Comparison of ENCODE assay signal across 10 cellular contexts in the genomic region with DNA sequence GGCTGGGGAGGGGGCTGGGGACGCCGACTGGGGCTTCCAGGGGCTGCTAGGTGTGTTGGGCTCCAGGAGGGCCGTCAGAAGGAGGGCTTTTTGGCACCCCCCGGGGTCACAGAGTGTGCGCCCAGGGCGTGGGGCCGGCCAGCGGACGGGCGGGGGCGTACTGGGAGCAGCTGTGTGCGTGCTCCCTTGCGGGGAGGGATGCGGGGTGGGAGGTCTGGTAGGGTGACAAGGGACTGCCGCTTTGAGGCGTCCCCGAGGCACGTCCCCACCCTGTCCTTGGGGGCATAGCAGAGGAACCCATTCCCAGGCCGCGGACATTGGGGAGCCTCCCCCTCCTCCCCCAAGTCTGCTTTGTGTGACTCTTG.
A peak's percentile ranks its signal among the peaks of the same experiment; 100 is the strongest.
DNase-seq lines count a peak whose midpoint lies in the region; ATAC-seq and TF ChIP-seq lines count a peak whose summit lies in the region.
"Had no signal": no experiment of that assay in that cellular context is flagged by ENCODE, and none has a peak within 500 bp of the region (broad histone marks: within the 10 kb centered on the region; RNA-seq: fewer than 3 reads in every experiment).

No MANE protein-coding gene starts in this region.

- TF ChIP-seq CTCF in nephron (IDR thresholded peaks at IDR 0.05; ENCODE audit: unreplicated experiment in 3 of 3) (no peak), GM10248 (IDR thresholded peaks at IDR 0.05; ENCODE audit: control extremely low read depth, extremely low read depth, low read depth, missing control alignments) (no peak)

- no peak for DNase-seq in stimulated activated naive CD8-positive, alpha-beta T cell treated with anti-CD3 and anti-CD28 coated beads, Interleukin-15, amount 100 ng/mL, for 72 hours
- no peak for DNase-seq in stimulated activated naive CD8-positive, alpha-beta T cell treated with anti-CD3 and anti-CD28 coated beads, Interleukin-15, Interleukin-2, amounts not matched to agents 100 U/mL and 50 U/mL, for 24 hours
- no peak for DNase-seq in central memory CD8-positive, alpha-beta T cell (ENCODE audit: low spot score in 2 of 2)
- DNase-seq in 8988T, result no peak
- no peak for DNase-seq in GM10248 (ENCODE audit: extremely low spot score)
- no peak for DNase-seq in epidermal melanocyte (ENCODE audit: insufficient read length, low spot score)
- DNase-seq in NOMO-1 treated with dmso at 0.1 percent for 144 hours (lab: John Stamatoyannopoulos, UW; ENCODE audit: unreplicated experiment), result no peak
- DNase-seq: dermis blood vessel endothelial cell, NCI-H1694 treated with DMSO at 0.1 percent for 48 hours had no signal

- H3K36me3 Mint-ChIP-seq in central memory CD8-positive, alpha-beta T cell (ENCODE audit: insufficient read depth), result peaks cover 3% of the 10 kb centered on the region
- no peaks in the 10 kb centered on the region for H3K36me3 Mint-ChIP-seq in nephron (ENCODE audit: low read depth)

- peak overlapping the region; percentile 64 to 75 for H3K4me3 Mint-ChIP-seq in stimulated activated naive CD8-positive, alpha-beta T cell treated with anti-CD3 and anti-CD28 coated beads, Interleukin-15, amount 100 ng/mL, for 72 hours
- peak overlapping the region; percentile 51 for H3K4me3 Mint-ChIP-seq in central memory CD8-positive, alpha-beta T cell
- peak overlapping the region; percentile 77 to 85 (median 78) for H3K4me3 Mint-ChIP-seq in nephron

- H3K9me3 Mint-ChIP-seq in stimulated activated naive CD8-positive, alpha-beta T cell treated with anti-CD3 and anti-CD28 coated beads, Interleukin-15, amount 100 ng/mL, for 72 hours, result no peaks in the 10 kb centered on the region
- no peaks in the 10 kb centered on the region for H3K9me3 Mint-ChIP-seq in central memory CD8-positive, alpha-beta T cell
- no peaks in the 10 kb centered on the region for H3K9me3 Mint-ChIP-seq in nephron

- H3K4me1 Mint-ChIP-seq in stimulated activated naive CD8-positive, alpha-beta T cell treated with anti-CD3 and anti-CD28 coated beads, Interleukin-15, amount 100 ng/mL, for 72 hours, result peaks cover 45% of the 10 kb centered on the region
- peaks cover 4% of the 10 kb centered on the region for H3K4me1 Mint-ChIP-seq in central memory CD8-positive, alpha-beta T cell
- H3K4me1 Mint-ChIP-seq in nephron, result peaks cover 60% of the 10 kb centered on the region

- H3K27ac Mint-ChIP-seq in stimulated activated naive CD8-positive, alpha-beta T cell treated with anti-CD3 and anti-CD28 coated beads, Interleukin-15, amount 100 ng/mL, for 72 hours, result no peak overlapping the region
- no peak overlapping the region for H3K27ac Mint-ChIP-seq in central memory CD8-positive, alpha-beta T cell (ENCODE audit: low read depth)
- H3K27ac Mint-ChIP-seq in nephron, result no peak overlapping the region

- ATAC-seq in stimulated activated naive CD8-positive, alpha-beta T cell treated with anti-CD3 and anti-CD28 coated beads, Interleukin-15, amount 100 ng/mL, for 72 hours, result no peak
- no peak for ATAC-seq in stimulated activated naive CD8-positive, alpha-beta T cell treated with anti-CD3 and anti-CD28 coated beads, Interleukin-15, Interleukin-2, amounts not matched to agents 100 U/mL and 50 U/mL, for 24 hours
- no peak for ATAC-seq in central memory CD8-positive, alpha-beta T cell (replicated peaks; ENCODE audit: extremely low read depth, poor library complexity, severe bottlenecking)

- peaks cover 67% of the 10 kb centered on the region for H3K27me3 Mint-ChIP-seq in stimulated activated naive CD8-positive, alpha-beta T cell treated with anti-CD3 and anti-CD28 coated beads, Interleukin-15, amount 100 ng/mL, for 72 hours
- peaks cover 18% of the 10 kb centered on the region for H3K27me3 Mint-ChIP-seq in central memory CD8-positive, alpha-beta T cell
- peaks cover 17% of the 10 kb centered on the region for H3K27me3 Mint-ChIP-seq in nephron (ENCODE audit: low read depth)

- POLR2A ChIA-PET in GM10248 (lab: Yijun Ruan, JAX), result no interaction called here

- CTCF ChIA-PET in GM10248 (lab: Yijun Ruan, JAX), result interaction anchor here (1.3 to 2.4 kb wide), 4 partner anchors 17 to 80 kb away, joined by 3 to 9 read pairs (median 6); no protein-coding TSS in a partner anchor
